10 cellular contexts compared by ENCODE assay signal in genomic region chr6:19691465-19692167, GRCh38.
A peak's percentile ranks its signal among the peaks of the same experiment; 100 is the strongest.
DNase-seq lines count a peak whose midpoint lies in the region; ATAC-seq, FAIRE-seq and TF ChIP-seq lines count a peak whose summit lies in the region.
"Had no signal": no experiment of that assay in that cellular context is flagged by ENCODE, and none has a peak within 500 bp of the region (broad histone marks: within the 10 kb centered on the region; RNA-seq: fewer than 3 reads in every experiment).

No MANE protein-coding gene starts in this region.

- FAIRE-seq in GM12891 (lab: Jason Lieb, UNC), result no peak
- FAIRE-seq: G401.6 had no signal

- H3K27me3 ChIP-seq in iPS-15b (ENCODE audit: control insufficient read depth, insufficient read depth, low read length), result no peaks in the 10 kb centered on the region

- no peak for TF ChIP-seq POLR2A in GM12891 (IDR thresholded peaks at IDR 0.05; ENCODE audit: low read depth, low read length)
- no peak for TF ChIP-seq POLR2A in erythroblast (IDR thresholded peaks at IDR 0.05; ENCODE audit: low read length)

- H3K36me3 ChIP-seq in iPS-15b (ENCODE audit: control insufficient read depth, insufficient read depth, low read length), result no peaks in the 10 kb centered on the region

- DNase-seq in G401 (ENCODE audit: low spot score) (peak; percentile 22), astrocyte of the spinal cord (ENCODE audit: low read depth, low spot score) (no peak), retinal pigment epithelial cell (ENCODE audit: low read depth) (no peak), GM12891 (ENCODE audit: insufficient read length, low spot score) (no peak), erythroblast (lab: John Stamatoyannopoulos, UW) (no peak)
- no peak for DNase-seq in stimulated activated CD4-positive, alpha-beta T cell treated with anti-CD3 and anti-CD28 coated beads, Interleukin-2, amount 100 ng/mL, for 48 hours

- H3K9ac ChIP-seq in iPS-15b (ENCODE audit: low read depth, low read length), result peak overlapping the region; percentile 83
- H3K9ac ChIP-seq: KMS-11 had no signal

- TF ChIP-seq CTCF in astrocyte of the spinal cord (IDR thresholded peaks at IDR 0.05; ENCODE audit: low read depth, low read length), result no peak
- TF ChIP-seq CTCF in retinal pigment epithelial cell (conservative IDR thresholded peaks at IDR 0.05; ENCODE audit: low read depth, low read length), result no peak

- no peaks in the 10 kb centered on the region for H3K9me3 ChIP-seq in iPS-15b (ENCODE audit: control insufficient read depth, insufficient read depth, low read length)

- no peak for ATAC-seq in GM21717 (IDR thresholded peaks at IDR 0.05; ENCODE audit: unreplicated experiment)

- H3K4me3 ChIP-seq in astrocyte of the spinal cord (ENCODE audit: low read depth, low read length) (peak overlapping the region; percentile 36), iPS-15b (ENCODE audit: low read depth, low read length) (peak overlapping the region; percentile 66), retinal pigment epithelial cell (ENCODE audit: low read length) (peak overlapping the region; percentile 57)

- in situ Hi-C loops in G401 (cut with HindIII; ENCODE audit: low sequenced_read_pairs) (no loop called here), astrocyte of the spinal cord (cut with HindIII; ENCODE audit: low sequenced_read_pairs) (no loop called here)

- H3K4me1 ChIP-seq in iPS-15b (ENCODE audit: control insufficient read depth, insufficient read depth, low read length), result peaks cover 18% of the 10 kb centered on the region

TF ChIP-seq in GM12891, 5 proteins besides CTCF, POLR2A, EP300 and RAD21:
- TF ChIP-seq POLR2AphosphoS5 (IDR thresholded peaks at IDR 0.05; ENCODE audit: low read depth, low read length), result no peak
- no peak for TF ChIP-seq SPI1 (IDR thresholded peaks at IDR 0.05; ENCODE audit: low read depth, low read length)
- TF ChIP-seq PAX5 (IDR thresholded peaks at IDR 0.05; ENCODE audit: insufficient read depth, low read length, severe bottlenecking), result no peak
- no peak for TF ChIP-seq POU2F2 (IDR thresholded peaks at IDR 0.05; ENCODE audit: low read depth, low read length)
- TF ChIP-seq TAF1 (IDR thresholded peaks at IDR 0.05; ENCODE audit: low read depth, low read length), result no peak
